In the genomic region with DNA sequence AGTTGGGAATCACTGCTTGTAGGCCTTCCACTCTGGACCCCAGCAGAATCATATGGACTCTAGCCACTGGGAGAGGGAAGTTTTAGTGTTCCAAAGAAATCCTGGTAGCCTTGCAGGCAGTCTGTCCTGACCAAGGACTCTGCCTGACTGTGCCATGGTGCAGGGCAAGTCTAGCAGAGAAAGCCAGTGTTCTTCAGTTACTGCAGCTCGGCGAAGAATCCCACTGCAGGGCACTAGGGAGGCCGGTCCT, we compare ENCODE assay signal across 8 cellular contexts. TPM values are rescaled to one million over a fixed set of nuclear protein-coding genes. Genes with fewer than 3 reads are reported as not detected.
DNase-seq lines count a peak whose midpoint lies in the region; ATAC-seq and TF ChIP-seq lines count a peak whose summit lies in the region.

No MANE protein-coding gene starts in this region.

- H3K27ac Mint-ChIP-seq in natural killer cell, result peak overlapping the region; percentile 81 to 86

- no peak overlapping the region; the same call in 1 of the 2 replicates for H3K9ac ChIP-seq in MM.1S (ENCODE audit: low read length)

- no peaks in the 10 kb centered on the region for H4K20me1 ChIP-seq in MM.1S (ENCODE audit: insufficient read depth, low read length)

- peak overlapping the region; percentile 81 for H2AFZ ChIP-seq in MM.1S (ENCODE audit: low read length)

- no peak for TF ChIP-seq CTCF in GM10266 (IDR thresholded peaks at IDR 0.05; ENCODE audit: control insufficient read depth, insufficient read depth, low read depth, missing control alignments)
- no peak for TF ChIP-seq CTCF in MM.1S (IDR thresholded peaks at IDR 0.05; ENCODE audit: low read length)
- no peak for TF ChIP-seq CTCF in dorsolateral prefrontal cortex (IDR thresholded peaks at IDR 0.05 in 54 of 56, conservative IDR thresholded peaks at IDR 0.05 in 2 of 56; ENCODE audit: low read depth in 1 of 56, partially characterized antibody in 56 of 56)
- no peak for TF ChIP-seq CTCF in natural killer cell (IDR thresholded peaks at IDR 0.05)

- peaks cover 36% of the 10 kb centered on the region for H3K79me2 ChIP-seq in MM.1S (ENCODE audit: low read length)

- peaks cover 25 to 43% of the 10 kb centered on the region in 2 donors for H3K4me1 Mint-ChIP-seq in natural killer cell

- DNase-seq in GM10266 (ENCODE audit: extremely low spot score) (peak; percentile 42), MM.1S (no peak), dorsolateral prefrontal cortex (no peak), natural killer cell (no peak), NCI-H1105 (lab: John Stamatoyannopoulos, UW) (no peak)
- DNase-seq in stimulated activated CD4-positive, alpha-beta T cell treated with anti-CD3 and anti-CD28 coated beads, Interleukin-4, amount 100 ng/mL, for 1 hour, result no peak

- intact Hi-C loops in dorsolateral prefrontal cortex (cut with DNase I), result loop anchor here in 1 of 2 donors (2.0 to 10.0 kb wide), 2 partner anchors 22 to 242 kb away; no protein-coding TSS in a partner anchor
- intact Hi-C loops in natural killer cell (cut with micrococcal nuclease), result loop anchor here (5.0 kb wide), 2 partner anchors 69 to 119 kb away; partner anchors contain the start of gene PAIP2

- H3K36me3 ChIP-seq in MM.1S (replicated peaks; ENCODE audit: insufficient read depth, low read length), result no peaks in the 10 kb centered on the region; the same call in 1 of the 2 replicates

- peaks cover 47% of the 10 kb centered on the region for H3K4me1 ChIP-seq in MM.1S (ENCODE audit: low read length)

- no peaks in the 10 kb centered on the region for H3K27me3 Mint-ChIP-seq in natural killer cell (ENCODE audit: low read depth in 2 of 2)

- peak overlapping the region; percentile 89 for H3K4me2 ChIP-seq in MM.1S (ENCODE audit: low read depth, low read length)

- H3K27ac ChIP-seq in MM.1S (ENCODE audit: low read length) (no peak overlapping the region), dorsolateral prefrontal cortex (peak overlapping the region; percentile 27 to 97 (median 87))

- H3K9me2 ChIP-seq in MM.1S (replicated peaks; ENCODE audit: insufficient read depth, low read length), result no peaks in the 10 kb centered on the region

- no peaks in the 10 kb centered on the region for H3K9me3 ChIP-seq in MM.1S (replicated peaks; ENCODE audit: insufficient read depth, low read length)

- no peaks in the 10 kb centered on the region for H3K9me3 Mint-ChIP-seq in natural killer cell

- H3F3A ChIP-seq in MM.1S (ENCODE audit: insufficient read depth, low read length), result peaks cover 16% of the 10 kb centered on the region

- H3K27me3 ChIP-seq in MM.1S (replicated peaks; ENCODE audit: insufficient read depth, low read length) (peaks cover 11% of the 10 kb centered on the region), dorsolateral prefrontal cortex (no peaks in the 10 kb centered on the region)

- H3K4me3 ChIP-seq in MM.1S (ENCODE audit: low read length), result peak overlapping the region; percentile 91
- H3K4me3 ChIP-seq in dorsolateral prefrontal cortex, result peak overlapping the region; percentile 43 to 89 (median 70)

- ATAC-seq in natural killer cell (peak in 1 of 3 donors; percentile 2), HG02798 (IDR thresholded peaks at IDR 0.05; ENCODE audit: poor library complexity, unreplicated experiment) (no peak), HG03378 (IDR thresholded peaks at IDR 0.05; ENCODE audit: unreplicated experiment) (no peak)

- H3K4me3 Mint-ChIP-seq in natural killer cell, result peak overlapping the region; percentile 88

- H3K36me3 Mint-ChIP-seq in natural killer cell, result no peaks in the 10 kb centered on the region

RNA-seq across cellular contexts. Expression of gene MATR3, which starts 20.3 kb away (rescaled TPM):
- total RNA-seq in dorsolateral prefrontal cortex (100 to 1,000 TPM; 154 to 477 (median 345) TPM), natural killer cell (100 to 1,000 TPM; 290 to 324 (median 297) TPM)
